Comparison of ENCODE assay signal across 8 cellular contexts in the genomic region with DNA sequence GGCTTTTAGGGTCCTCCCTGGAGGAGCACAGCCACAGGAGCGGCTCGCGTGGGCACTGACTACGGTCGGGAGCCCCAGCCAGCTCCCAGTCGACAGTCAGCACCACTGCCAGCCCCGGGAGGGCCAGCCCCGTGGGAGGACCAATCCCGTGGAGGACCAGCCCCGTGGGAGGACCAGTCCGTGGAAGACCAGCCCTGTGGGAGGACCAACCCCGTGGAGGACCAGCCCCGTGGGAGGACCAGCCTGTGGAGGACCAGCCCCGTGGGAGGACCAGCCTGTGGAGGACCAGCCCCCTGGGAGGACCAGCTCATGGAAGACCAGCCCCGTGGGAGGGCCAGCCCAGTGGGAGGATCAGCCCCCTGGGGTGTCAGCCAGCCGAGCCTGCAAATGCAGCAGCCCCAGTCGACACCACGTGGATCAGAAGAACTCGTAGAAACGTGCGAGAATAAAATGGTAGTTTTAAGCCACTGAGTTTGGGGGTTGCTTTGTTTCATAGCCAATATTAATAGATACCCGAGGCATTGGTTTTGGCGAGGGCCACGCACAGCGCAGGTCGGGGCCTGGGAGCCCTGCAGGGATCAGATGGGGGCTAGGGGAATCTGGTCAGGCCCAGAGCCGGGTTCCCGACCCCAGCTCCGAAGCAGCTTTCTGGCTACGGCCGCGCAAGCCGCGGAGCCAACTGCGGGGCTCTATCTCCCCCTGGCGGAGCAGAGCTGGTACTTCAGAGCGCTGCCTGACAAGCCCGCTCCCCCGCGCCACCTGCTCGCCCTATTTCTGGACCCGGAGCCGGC.
DNase-seq lines count a peak whose midpoint lies in the region; ATAC-seq and TF ChIP-seq lines count a peak whose summit lies in the region.

No MANE protein-coding gene starts in this region.

- no peaks in the 10 kb centered on the region for H3K36me3 ChIP-seq in lung (ENCODE audit: control insufficient read depth in 2 of 2, insufficient read depth in 2 of 2, low read length in 2 of 2)

- no peak overlapping the region for H3K27ac ChIP-seq in lung (ENCODE audit: low read depth in 1 of 2, low read length in 1 of 2)

- 8 to 17% methylated on average over 41 to 43 of the region's 43 CpGs for WGBS in lung, 2 donors

- intact Hi-C loops in dendritic cell treated with granulocyte-macrophage colony-stimulating factor and Interleukin-4, amounts not matched to agents 40 ng/mL and 50 ng/mL, for 4 days (cut with micrococcal nuclease) = loop anchor here (5.0 kb wide), 3 partner anchors 194 to 724 kb away; no protein-coding TSS in a partner anchor

- H3K4me3 Mint-ChIP-seq in dendritic cell treated with granulocyte-macrophage colony-stimulating factor and Interleukin-4, amounts not matched to agents 40 ng/mL and 50 ng/mL, for 4 days = peak overlapping the region; percentile 75

- DNase-seq in AG09309 (ENCODE audit: low read depth) = peak; percentile 7
- peak; percentile 54 for DNase-seq in NCI-H460 (ENCODE audit: extremely low read depth, low read depth)
- peak; percentile 55 for DNase-seq in activated CD4-positive, alpha-beta T cell treated with anti-CD3 and anti-CD28 coated beads, Interleukin-2, amount 50 U/mL, for 1 hour
- DNase-seq in lung (ENCODE audit: low spot score) = peak; percentile 77
- DNase-seq in stimulated activated CD4-positive, alpha-beta T cell treated with anti-CD3 and anti-CD28 coated beads, TNF-alpha, amount 100 ng/mL, for 4 hours (ENCODE audit: low read depth in 3 of 3) = peak; percentile 26 to 54 (median 49)

- TF ChIP-seq CTCF in AG09309 (IDR thresholded peaks at IDR 0.05; ENCODE audit: control insufficient read depth, insufficient read depth, low read depth, low read length, missing control alignments) = peak; percentile 95
- TF ChIP-seq CTCF in lung (IDR thresholded peaks at IDR 0.05; ENCODE audit: control extremely low read depth, extremely low read depth) = peak; percentile 56

- no peaks in the 10 kb centered on the region for H3K9me3 Mint-ChIP-seq in dendritic cell treated with granulocyte-macrophage colony-stimulating factor and Interleukin-4, amounts not matched to agents 40 ng/mL and 50 ng/mL, for 4 days

- no peaks in the 10 kb centered on the region for H3K27me3 ChIP-seq in lung (ENCODE audit: control insufficient read depth, insufficient read depth)

- peaks cover 23% of the 10 kb centered on the region for H3K27me3 Mint-ChIP-seq in dendritic cell treated with granulocyte-macrophage colony-stimulating factor and Interleukin-4, amounts not matched to agents 40 ng/mL and 50 ng/mL, for 4 days

- H3K4me1 ChIP-seq in lung (ENCODE audit: control insufficient read depth in 2 of 2, insufficient read depth in 2 of 2, low read length in 2 of 2) = peaks cover 0 to 3% of the 10 kb centered on the region in 2 donors

- peak; percentile 79 for ATAC-seq in GM18861 (IDR thresholded peaks at IDR 0.05; ENCODE audit: unreplicated experiment)
- ATAC-seq in HG03095 (IDR thresholded peaks at IDR 0.05; ENCODE audit: unreplicated experiment) = peak; percentile 95
- peak; percentile 88 for ATAC-seq in lung (ENCODE audit: insufficient read depth, low FRiP score)

- H3K9me3 ChIP-seq in lung (ENCODE audit: control insufficient read depth in 2 of 2, insufficient read depth in 1 of 2, low read length in 1 of 2) = peaks cover 0 to 3% of the 10 kb centered on the region in 2 donors

- H3K4me3 ChIP-seq in AG09309 (ENCODE audit: control insufficient read depth, low read depth, low read length) = peak overlapping the region; percentile 49
- no peak overlapping the region for H3K4me3 ChIP-seq in lung

- peaks cover 8% of the 10 kb centered on the region for H3K4me1 Mint-ChIP-seq in dendritic cell treated with granulocyte-macrophage colony-stimulating factor and Interleukin-4, amounts not matched to agents 40 ng/mL and 50 ng/mL, for 4 days (ENCODE audit: low read depth)

- no peaks in the 10 kb centered on the region for H3K36me3 Mint-ChIP-seq in dendritic cell treated with granulocyte-macrophage colony-stimulating factor and Interleukin-4, amounts not matched to agents 40 ng/mL and 50 ng/mL, for 4 days (ENCODE audit: low read depth)

- H3K27ac Mint-ChIP-seq in dendritic cell treated with granulocyte-macrophage colony-stimulating factor and Interleukin-4, amounts not matched to agents 40 ng/mL and 50 ng/mL, for 4 days = peak overlapping the region; percentile 50

Comparison
In these comparisons a context has a peak if more than half of its experiments do, and no peak if none do; other contexts are left out.
1. DNase-seq: peak in every context shown above with its lines; median percentile 77 in lung; 55 in activated CD4-positive, alpha-beta T cell treated with anti-CD3 and anti-CD28 coated beads, Interleukin-2, amount 50 U/mL, for 1 hour; 54 in NCI-H460; 49 in stimulated activated CD4-positive, alpha-beta T cell treated with anti-CD3 and anti-CD28 coated beads, TNF-alpha, amount 100 ng/mL, for 4 hours; 7 in AG09309.